ENCODE assay signal across 8 cellular contexts in genomic region chr14:24189059-24189375, GRCh38. TPM values are rescaled to one million over a fixed set of nuclear protein-coding genes. Genes with fewer than 3 reads are reported as not detected.
DNase-seq lines count a peak whose midpoint lies in the region; ATAC-seq and TF ChIP-seq lines count a peak whose summit lies in the region.

No MANE protein-coding gene starts in this region.

- H3K4me2 ChIP-seq in PC-3 (ENCODE audit: low read length): peak overlapping the region; percentile 86

- CTCF ChIA-PET in Calu3 (lab: Charles Lee) (no interaction called here), PC-3 (lab: Charles Lee) (no interaction called here)

- H3K79me2 ChIP-seq in PC-3 (ENCODE audit: low read length): peaks cover 47% of the 10 kb centered on the region

- ATAC-seq in PC-3: no peak
- ATAC-seq in esophagus mucosa: no peak
- no peak for ATAC-seq in HG03439 (IDR thresholded peaks at IDR 0.05; ENCODE audit: unreplicated experiment)

- BruUV-seq in Calu3 (replicated peaks; lab: Mats Ljungman, UMichigan) (no TSS peak), PC-3 (replicated peaks; lab: Mats Ljungman, UMichigan) (no TSS peak)

- no peaks in the 10 kb centered on the region for H3F3A ChIP-seq in PC-3 (ENCODE audit: low read length, unreplicated experiment)

- H3K4me3 Mint-ChIP-seq in Calu3 (ENCODE audit: low read depth, unreplicated experiment) (peak overlapping the region; percentile 88), endothelial cell (ENCODE audit: unreplicated experiment) (peak overlapping the region; percentile 90), progenitor cell of endocrine pancreas (ENCODE audit: low read depth) (peak overlapping the region; percentile 92)

- H2AFZ ChIP-seq in PC-3 (ENCODE audit: low read length): peak overlapping the region; percentile 21; the same call in 1 of the 2 replicates

- peaks cover 8% of the 10 kb centered on the region for H3K4me1 ChIP-seq in PC-3 (ENCODE audit: insufficient read depth, low read length)

- no peaks in the 10 kb centered on the region for H3K27me3 ChIP-seq in PC-3 (ENCODE audit: low read length)

- H3K9me2 ChIP-seq in PC-3 (replicated peaks; ENCODE audit: low read length): no peaks in the 10 kb centered on the region

- no peak for TF ChIP-seq CTCF in Calu3 (IDR thresholded peaks at IDR 0.05; ENCODE audit: unreplicated experiment)
- TF ChIP-seq CTCF in PC-3 (conservative IDR thresholded peaks at IDR 0.05; ENCODE audit: low read depth, low read length): no peak
- no peak for TF ChIP-seq CTCF in endothelial cell (IDR thresholded peaks at IDR 0.05; ENCODE audit: unreplicated experiment)
- TF ChIP-seq CTCF in progenitor cell of endocrine pancreas (IDR thresholded peaks at IDR 0.05; ENCODE audit: unreplicated experiment): no peak

- H3K4me3 ChIP-seq in PC-3 (ENCODE audit: low read length): peak overlapping the region; percentile 76

- H3K9ac ChIP-seq in PC-3 (ENCODE audit: low read length): peak overlapping the region; percentile 90; the same call in 1 of the 2 replicates

- DNase-seq in Calu3 (no peak), PC-3 (no peak), endothelial cell (ENCODE audit: low spot score) (no peak), progenitor cell of endocrine pancreas (ENCODE audit: low spot score, unreplicated experiment) (no peak), MV-4-11 (lab: John Stamatoyannopoulos, UW) (no peak)
- DNase-seq in stimulated activated CD8-positive, alpha-beta memory T cell treated with anti-CD3 and anti-CD28 coated beads, Interleukin-4, amount 100 ng/mL, for 48 hours: no peak

- POLR2A ChIA-PET in PC-3 (lab: Charles Lee; ENCODE audit: unreplicated experiment): no interaction called here

- intact Hi-C loops in Calu3 (cut with micrococcal nuclease; ENCODE audit: unreplicated experiment) (no loop called here), PC-3 (cut with micrococcal nuclease) (no loop called here)

- no peaks in the 10 kb centered on the region for H3K27me3 Mint-ChIP-seq in Calu3 (ENCODE audit: unreplicated experiment)
- H3K27me3 Mint-ChIP-seq in endothelial cell (ENCODE audit: unreplicated experiment): peaks cover 24% of the 10 kb centered on the region
- H3K27me3 Mint-ChIP-seq in progenitor cell of endocrine pancreas: no peaks in the 10 kb centered on the region

- H3K27ac ChIP-seq in PC-3 (ENCODE audit: low read length): no peak overlapping the region

- H3K9me3 Mint-ChIP-seq in Calu3 (ENCODE audit: low read depth, unreplicated experiment): no peaks in the 10 kb centered on the region
- H3K9me3 Mint-ChIP-seq in endothelial cell (ENCODE audit: unreplicated experiment): no peaks in the 10 kb centered on the region
- H3K9me3 Mint-ChIP-seq in progenitor cell of endocrine pancreas (ENCODE audit: low read depth): no peaks in the 10 kb centered on the region

- H3K36me3 Mint-ChIP-seq in Calu3 (ENCODE audit: insufficient read depth, unreplicated experiment) (peaks cover 65% of the 10 kb centered on the region), endothelial cell (ENCODE audit: low read depth, unreplicated experiment) (peaks cover 33% of the 10 kb centered on the region), progenitor cell of endocrine pancreas (ENCODE audit: insufficient read depth) (peaks cover 22% of the 10 kb centered on the region)

- no peaks in the 10 kb centered on the region for H3K9me3 ChIP-seq in PC-3 (ENCODE audit: low read length)

- H3K36me3 ChIP-seq in PC-3 (ENCODE audit: low read depth, low read length): peaks cover 24% of the 10 kb centered on the region; the same call in 1 of the 2 replicates

- H3K27ac Mint-ChIP-seq in Calu3 (ENCODE audit: unreplicated experiment): peak overlapping the region; percentile 76
- peak overlapping the region; percentile 79 for H3K27ac Mint-ChIP-seq in endothelial cell (ENCODE audit: unreplicated experiment)
- peak overlapping the region; percentile 96 for H3K27ac Mint-ChIP-seq in progenitor cell of endocrine pancreas

- H4K20me1 ChIP-seq in PC-3 (ENCODE audit: low read length): no peaks in the 10 kb centered on the region

- H3K4me1 Mint-ChIP-seq in Calu3 (ENCODE audit: low read depth, unreplicated experiment): peaks cover 26% of the 10 kb centered on the region
- H3K4me1 Mint-ChIP-seq in endothelial cell (ENCODE audit: unreplicated experiment): peaks cover 13% of the 10 kb centered on the region
- H3K4me1 Mint-ChIP-seq in progenitor cell of endocrine pancreas (ENCODE audit: low read depth): peaks cover 14% of the 10 kb centered on the region

RNA-seq across cellular contexts. Expression of gene IPO4, which starts 0.4 kb away (rescaled TPM):
- total RNA-seq in Calu3 (2022) (82.6 and 86.4 TPM in 2 replicates), PC-3 (2014; rRNA removed) (193 and 211 TPM in 2 replicates), endothelial cell (ENCODE audit: unreplicated experiment) (29.0 TPM), progenitor cell of endocrine pancreas (54.9 and 56.4 TPM in 2 replicates), esophagus mucosa (44.6 TPM)

RNA-seq across cellular contexts. Expression of gene TM9SF1, which starts 6.2 kb away (rescaled TPM):
- total RNA-seq in Calu3 (2022) (68.0 and 70.9 TPM in 2 replicates), PC-3 (2014; rRNA removed) (52.1 and 58.3 TPM in 2 replicates), endothelial cell (ENCODE audit: unreplicated experiment) (41.8 TPM), progenitor cell of endocrine pancreas (52.9 and 56.2 TPM in 2 replicates), esophagus mucosa (30.3 TPM)

RNA-seq across cellular contexts. Expression of gene TSSK4, which starts 16.5 kb away (rescaled TPM):
- total RNA-seq in Calu3 (2022) (0.47 TPM in 1 of 2 replicates, not detected in the other), PC-3 (2014; rRNA removed) (0.11 TPM in 1 of 2 replicates, not detected in the other), endothelial cell (ENCODE audit: unreplicated experiment) (not detected), progenitor cell of endocrine pancreas (0.29 TPM in 1 of 2 replicates, not detected in the other), esophagus mucosa (not detected)

RNA-seq across cellular contexts. Expression of gene REC8, which starts 17.1 kb away (rescaled TPM):
- total RNA-seq in Calu3 (2022) (37.5 and 42.7 TPM in 2 replicates), PC-3 (2014; rRNA removed) (1.9 and 5.7 TPM in 2 replicates), endothelial cell (ENCODE audit: unreplicated experiment) (31.8 TPM), progenitor cell of endocrine pancreas (380 and 408 TPM in 2 replicates), esophagus mucosa (5.4 TPM)

RNA-seq across cellular contexts. Expression of gene CHMP4A, which starts 24.3 kb away (rescaled TPM):
- 53.2 and 60.8 TPM in 2 replicates for total RNA-seq in Calu3 (2022)
- 58.3 and 67.9 TPM in 2 replicates for total RNA-seq in PC-3 (2014; rRNA removed)
- total RNA-seq in endothelial cell (ENCODE audit: unreplicated experiment): 34.3 TPM
- total RNA-seq in progenitor cell of endocrine pancreas: 53.7 and 54.3 TPM in 2 replicates
- 49.0 TPM for total RNA-seq in esophagus mucosa
